Comparison of ENCODE assay signal across 1 cellular context in the genomic region with DNA sequence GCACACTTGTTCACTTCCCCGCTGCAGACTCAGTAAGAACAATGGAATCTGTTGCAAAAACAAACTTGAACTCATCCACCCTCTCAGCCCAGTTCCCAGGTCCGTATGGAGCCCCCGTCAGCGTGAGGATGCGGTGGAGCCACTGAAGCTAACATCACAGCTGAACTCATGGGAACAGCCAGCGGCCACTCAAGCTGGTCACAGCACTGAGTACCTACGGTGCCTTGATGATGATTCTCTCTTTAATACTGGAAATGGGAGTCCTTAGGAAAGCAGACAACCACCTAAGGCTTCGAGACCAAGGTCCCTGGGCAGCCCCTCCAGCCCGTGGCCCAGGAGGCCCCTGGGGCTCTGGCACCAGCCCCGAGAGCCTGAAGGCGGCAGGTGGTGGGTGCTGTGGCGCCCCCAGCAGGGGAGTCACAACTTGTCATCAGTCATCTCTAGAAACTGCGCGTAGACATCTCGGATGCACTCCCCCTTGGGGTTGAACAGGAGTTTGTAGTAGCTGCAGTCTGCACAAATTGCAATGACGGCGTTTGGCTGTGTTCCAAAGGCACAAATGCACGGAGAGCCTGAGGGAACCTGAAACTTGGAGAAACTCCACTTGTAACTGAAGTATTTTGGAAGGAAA.
TF ChIP-seq lines count a peak whose summit lies in the region.

No MANE protein-coding gene starts in this region.

TF ChIP-seq in K562, 482 proteins besides CTCF, POLR2A, EP300 and RAD21 (continued from another document and continues in another):
- TF ChIP-seq, protein P1, sequence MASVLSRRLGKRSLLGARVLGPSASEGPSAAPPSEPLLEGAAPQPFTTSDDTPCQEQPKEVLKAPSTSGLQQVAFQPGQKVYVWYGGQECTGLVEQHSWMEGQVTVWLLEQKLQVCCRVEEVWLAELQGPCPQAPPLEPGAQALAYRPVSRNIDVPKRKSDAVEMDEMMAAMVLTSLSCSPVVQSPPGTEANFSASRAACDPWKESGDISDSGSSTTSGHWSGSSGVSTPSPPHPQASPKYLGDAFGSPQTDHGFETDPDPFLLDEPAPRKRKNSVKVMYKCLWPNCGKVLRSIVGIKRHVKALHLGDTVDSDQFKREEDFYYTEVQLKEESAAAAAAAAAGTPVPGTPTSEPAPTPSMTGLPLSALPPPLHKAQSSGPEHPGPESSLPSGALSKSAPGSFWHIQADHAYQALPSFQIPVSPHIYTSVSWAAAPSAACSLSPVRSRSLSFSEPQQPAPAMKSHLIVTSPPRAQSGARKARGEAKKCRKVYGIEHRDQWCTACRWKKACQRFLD (CRISPR knock-in tag; IDR thresholded peaks at IDR 0.05), result no peak
- no peak for TF ChIP-seq ASH1L (IDR thresholded peaks at IDR 0.05; ENCODE audit: borderline replicate concordance, low read depth, partially characterized antibody)
- no peak for TF ChIP-seq NR1H2 (CRISPR knock-in tag; IDR thresholded peaks at IDR 0.05)
- TF ChIP-seq HNRNPLL (IDR thresholded peaks at IDR 0.05; ENCODE audit: low read depth, low read length, poor library complexity, severe bottlenecking), result no peak
- no peak for TF ChIP-seq GTF2E2 (tag; IDR thresholded peaks at IDR 0.05)
- TF ChIP-seq ZNF384 (IDR thresholded peaks at IDR 0.05; ENCODE audit: low read depth, low read length), result no peak
- TF ChIP-seq, protein P2, sequence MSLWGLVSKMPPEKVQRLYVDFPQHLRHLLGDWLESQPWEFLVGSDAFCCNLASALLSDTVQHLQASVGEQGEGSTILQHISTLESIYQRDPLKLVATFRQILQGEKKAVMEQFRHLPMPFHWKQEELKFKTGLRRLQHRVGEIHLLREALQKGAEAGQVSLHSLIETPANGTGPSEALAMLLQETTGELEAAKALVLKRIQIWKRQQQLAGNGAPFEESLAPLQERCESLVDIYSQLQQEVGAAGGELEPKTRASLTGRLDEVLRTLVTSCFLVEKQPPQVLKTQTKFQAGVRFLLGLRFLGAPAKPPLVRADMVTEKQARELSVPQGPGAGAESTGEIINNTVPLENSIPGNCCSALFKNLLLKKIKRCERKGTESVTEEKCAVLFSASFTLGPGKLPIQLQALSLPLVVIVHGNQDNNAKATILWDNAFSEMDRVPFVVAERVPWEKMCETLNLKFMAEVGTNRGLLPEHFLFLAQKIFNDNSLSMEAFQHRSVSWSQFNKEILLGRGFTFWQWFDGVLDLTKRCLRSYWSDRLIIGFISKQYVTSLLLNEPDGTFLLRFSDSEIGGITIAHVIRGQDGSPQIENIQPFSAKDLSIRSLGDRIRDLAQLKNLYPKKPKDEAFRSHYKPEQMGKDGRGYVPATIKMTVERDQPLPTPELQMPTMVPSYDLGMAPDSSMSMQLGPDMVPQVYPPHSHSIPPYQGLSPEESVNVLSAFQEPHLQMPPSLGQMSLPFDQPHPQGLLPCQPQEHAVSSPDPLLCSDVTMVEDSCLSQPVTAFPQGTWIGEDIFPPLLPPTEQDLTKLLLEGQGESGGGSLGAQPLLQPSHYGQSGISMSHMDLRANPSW (CRISPR knock-in tag; IDR thresholded peaks at IDR 0.05), result no peak
- TF ChIP-seq, protein P3, sequence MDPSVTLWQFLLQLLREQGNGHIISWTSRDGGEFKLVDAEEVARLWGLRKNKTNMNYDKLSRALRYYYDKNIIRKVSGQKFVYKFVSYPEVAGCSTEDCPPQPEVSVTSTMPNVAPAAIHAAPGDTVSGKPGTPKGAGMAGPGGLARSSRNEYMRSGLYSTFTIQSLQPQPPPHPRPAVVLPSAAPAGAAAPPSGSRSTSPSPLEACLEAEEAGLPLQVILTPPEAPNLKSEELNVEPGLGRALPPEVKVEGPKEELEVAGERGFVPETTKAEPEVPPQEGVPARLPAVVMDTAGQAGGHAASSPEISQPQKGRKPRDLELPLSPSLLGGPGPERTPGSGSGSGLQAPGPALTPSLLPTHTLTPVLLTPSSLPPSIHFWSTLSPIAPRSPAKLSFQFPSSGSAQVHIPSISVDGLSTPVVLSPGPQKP (CRISPR knock-in tag; IDR thresholded peaks at IDR 0.05), result no peak
- TF ChIP-seq CXXC5 (CRISPR knock-in tag; IDR thresholded peaks at IDR 0.05), result peak; percentile 68
- TF ChIP-seq, protein P4, sequence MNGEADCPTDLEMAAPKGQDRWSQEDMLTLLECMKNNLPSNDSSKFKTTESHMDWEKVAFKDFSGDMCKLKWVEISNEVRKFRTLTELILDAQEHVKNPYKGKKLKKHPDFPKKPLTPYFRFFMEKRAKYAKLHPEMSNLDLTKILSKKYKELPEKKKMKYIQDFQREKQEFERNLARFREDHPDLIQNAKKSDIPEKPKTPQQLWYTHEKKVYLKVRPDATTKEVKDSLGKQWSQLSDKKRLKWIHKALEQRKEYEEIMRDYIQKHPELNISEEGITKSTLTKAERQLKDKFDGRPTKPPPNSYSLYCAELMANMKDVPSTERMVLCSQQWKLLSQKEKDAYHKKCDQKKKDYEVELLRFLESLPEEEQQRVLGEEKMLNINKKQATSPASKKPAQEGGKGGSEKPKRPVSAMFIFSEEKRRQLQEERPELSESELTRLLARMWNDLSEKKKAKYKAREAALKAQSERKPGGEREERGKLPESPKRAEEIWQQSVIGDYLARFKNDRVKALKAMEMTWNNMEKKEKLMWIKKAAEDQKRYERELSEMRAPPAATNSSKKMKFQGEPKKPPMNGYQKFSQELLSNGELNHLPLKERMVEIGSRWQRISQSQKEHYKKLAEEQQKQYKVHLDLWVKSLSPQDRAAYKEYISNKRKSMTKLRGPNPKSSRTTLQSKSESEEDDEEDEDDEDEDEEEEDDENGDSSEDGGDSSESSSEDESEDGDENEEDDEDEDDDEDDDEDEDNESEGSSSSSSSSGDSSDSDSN (IDR thresholded peaks at IDR 0.05; ENCODE audit: borderline replicate concordance in 1 of 2, low read depth in 2 of 2, low read length in 2 of 2), result 0 out of 4 replicates have a peak, but pooled peaks of 1 of the 2 experiments have one; percentile 23
- no peak for TF ChIP-seq RUNX1 (IDR thresholded peaks at IDR 0.05; ENCODE audit: low read depth)
- no peak for TF ChIP-seq ZNF445 (CRISPR knock-in tag; IDR thresholded peaks at IDR 0.05; ENCODE audit: low read depth)
- TF ChIP-seq NELFE (IDR thresholded peaks at IDR 0.05; ENCODE audit: insufficient read depth, insufficient read length), result no peak
- TF ChIP-seq EHMT2 (IDR thresholded peaks at IDR 0.05), result peak; percentile 60; the same call in 1 of the 2 replicates
- TF ChIP-seq HCFC1 (IDR thresholded peaks at IDR 0.05; ENCODE audit: low read depth, low read length), result peak; percentile 49
- peak; percentile 46; the same call in 1 of the 2 replicates for TF ChIP-seq RBFOX2 (IDR thresholded peaks at IDR 0.05; ENCODE audit: low read depth, low read length)
- TF ChIP-seq ZNF561 (CRISPR knock-in tag; conservative IDR thresholded peaks at IDR 0.05), result no peak
- peak; percentile 72 for TF ChIP-seq SMAD4 (CRISPR knock-in tag; conservative IDR thresholded peaks at IDR 0.05)
- no peak for TF ChIP-seq CEBPB (tag; IDR thresholded peaks at IDR 0.05)
- TF ChIP-seq ZNF174 (CRISPR knock-in tag; IDR thresholded peaks at IDR 0.05), result no peak
- TF ChIP-seq NFIC (IDR thresholded peaks at IDR 0.05), result peak; percentile 97
- TF ChIP-seq GABPB2 (CRISPR knock-in tag; conservative IDR thresholded peaks at IDR 0.05), result no peak
- TF ChIP-seq, protein P5, sequence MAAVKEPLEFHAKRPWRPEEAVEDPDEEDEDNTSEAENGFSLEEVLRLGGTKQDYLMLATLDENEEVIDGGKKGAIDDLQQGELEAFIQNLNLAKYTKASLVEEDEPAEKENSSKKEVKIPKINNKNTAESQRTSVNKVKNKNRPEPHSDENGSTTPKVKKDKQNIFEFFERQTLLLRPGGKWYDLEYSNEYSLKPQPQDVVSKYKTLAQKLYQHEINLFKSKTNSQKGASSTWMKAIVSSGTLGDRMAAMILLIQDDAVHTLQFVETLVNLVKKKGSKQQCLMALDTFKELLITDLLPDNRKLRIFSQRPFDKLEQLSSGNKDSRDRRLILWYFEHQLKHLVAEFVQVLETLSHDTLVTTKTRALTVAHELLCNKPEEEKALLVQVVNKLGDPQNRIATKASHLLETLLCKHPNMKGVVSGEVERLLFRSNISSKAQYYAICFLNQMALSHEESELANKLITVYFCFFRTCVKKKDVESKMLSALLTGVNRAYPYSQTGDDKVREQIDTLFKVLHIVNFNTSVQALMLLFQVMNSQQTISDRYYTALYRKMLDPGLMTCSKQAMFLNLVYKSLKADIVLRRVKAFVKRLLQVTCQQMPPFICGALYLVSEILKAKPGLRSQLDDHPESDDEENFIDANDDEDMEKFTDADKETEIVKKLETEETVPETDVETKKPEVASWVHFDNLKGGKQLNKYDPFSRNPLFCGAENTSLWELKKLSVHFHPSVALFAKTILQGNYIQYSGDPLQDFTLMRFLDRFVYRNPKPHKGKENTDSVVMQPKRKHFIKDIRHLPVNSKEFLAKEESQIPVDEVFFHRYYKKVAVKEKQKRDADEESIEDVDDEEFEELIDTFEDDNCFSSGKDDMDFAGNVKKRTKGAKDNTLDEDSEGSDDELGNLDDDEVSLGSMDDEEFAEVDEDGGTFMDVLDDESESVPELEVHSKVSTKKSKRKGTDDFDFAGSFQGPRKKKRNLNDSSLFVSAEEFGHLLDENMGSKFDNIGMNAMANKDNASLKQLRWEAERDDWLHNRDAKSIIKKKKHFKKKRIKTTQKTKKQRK (IDR thresholded peaks at IDR 0.05; ENCODE audit: borderline replicate concordance, low read depth, low read length), result no peak
- TF ChIP-seq TCF7 (IDR thresholded peaks at IDR 0.05; ENCODE audit: borderline replicate concordance), result no peak
- no peak for TF ChIP-seq ZNF695 (CRISPR knock-in tag; IDR thresholded peaks at IDR 0.05)
- no peak for TF ChIP-seq PHTF2 (CRISPR knock-in tag; IDR thresholded peaks at IDR 0.05)
- TF ChIP-seq ZNF282 (CRISPR knock-in tag; IDR thresholded peaks at IDR 0.05), result no peak
- TF ChIP-seq, protein P6, sequence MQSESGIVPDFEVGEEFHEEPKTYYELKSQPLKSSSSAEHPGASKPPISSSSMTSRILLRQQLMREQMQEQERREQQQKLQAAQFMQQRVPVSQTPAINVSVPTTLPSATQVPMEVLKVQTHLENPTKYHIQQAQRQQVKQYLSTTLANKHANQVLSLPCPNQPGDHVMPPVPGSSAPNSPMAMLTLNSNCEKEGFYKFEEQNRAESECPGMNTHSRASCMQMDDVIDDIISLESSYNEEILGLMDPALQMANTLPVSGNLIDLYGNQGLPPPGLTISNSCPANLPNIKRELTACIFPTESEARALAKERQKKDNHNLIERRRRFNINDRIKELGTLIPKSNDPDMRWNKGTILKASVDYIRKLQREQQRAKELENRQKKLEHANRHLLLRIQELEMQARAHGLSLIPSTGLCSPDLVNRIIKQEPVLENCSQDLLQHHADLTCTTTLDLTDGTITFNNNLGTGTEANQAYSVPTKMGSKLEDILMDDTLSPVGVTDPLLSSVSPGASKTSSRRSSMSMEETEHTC (IDR thresholded peaks at IDR 0.05), result no peak
- no peak for TF ChIP-seq LCOR (CRISPR knock-in tag; IDR thresholded peaks at IDR 0.05)
- peak; percentile 38 for TF ChIP-seq ZFX (CRISPR knock-in tag; IDR thresholded peaks at IDR 0.05)
- TF ChIP-seq SRSF1 (IDR thresholded peaks at IDR 0.05; ENCODE audit: low read depth, low read length), result no peak
- TF ChIP-seq, protein P7, sequence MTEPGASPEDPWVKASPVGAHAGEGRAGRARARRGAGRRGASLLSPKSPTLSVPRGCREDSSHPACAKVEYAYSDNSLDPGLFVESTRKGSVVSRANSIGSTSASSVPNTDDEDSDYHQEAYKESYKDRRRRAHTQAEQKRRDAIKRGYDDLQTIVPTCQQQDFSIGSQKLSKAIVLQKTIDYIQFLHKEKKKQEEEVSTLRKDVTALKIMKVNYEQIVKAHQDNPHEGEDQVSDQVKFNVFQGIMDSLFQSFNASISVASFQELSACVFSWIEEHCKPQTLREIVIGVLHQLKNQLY (CRISPR knock-in tag; conservative IDR thresholded peaks at IDR 0.05), result no peak
- TF ChIP-seq NFE2L1 (tag; IDR thresholded peaks at IDR 0.05; ENCODE audit: borderline replicate concordance, low read depth), result no peak
- TF ChIP-seq ATF1 (CRISPR knock-in tag; IDR thresholded peaks at IDR 0.05), result peak; percentile 46; the same call in 1 of the 2 replicates
- peak; percentile 80 for TF ChIP-seq ATF1 (tag; IDR thresholded peaks at IDR 0.05)
- TF ChIP-seq NBN (IDR thresholded peaks at IDR 0.05; ENCODE audit: low read depth), result peak; percentile 77; the same call in 1 of the 2 replicates
- TF ChIP-seq ETV5 (CRISPR knock-in tag; IDR thresholded peaks at IDR 0.05; ENCODE audit: low read depth), result no peak
- TF ChIP-seq, protein P8, sequence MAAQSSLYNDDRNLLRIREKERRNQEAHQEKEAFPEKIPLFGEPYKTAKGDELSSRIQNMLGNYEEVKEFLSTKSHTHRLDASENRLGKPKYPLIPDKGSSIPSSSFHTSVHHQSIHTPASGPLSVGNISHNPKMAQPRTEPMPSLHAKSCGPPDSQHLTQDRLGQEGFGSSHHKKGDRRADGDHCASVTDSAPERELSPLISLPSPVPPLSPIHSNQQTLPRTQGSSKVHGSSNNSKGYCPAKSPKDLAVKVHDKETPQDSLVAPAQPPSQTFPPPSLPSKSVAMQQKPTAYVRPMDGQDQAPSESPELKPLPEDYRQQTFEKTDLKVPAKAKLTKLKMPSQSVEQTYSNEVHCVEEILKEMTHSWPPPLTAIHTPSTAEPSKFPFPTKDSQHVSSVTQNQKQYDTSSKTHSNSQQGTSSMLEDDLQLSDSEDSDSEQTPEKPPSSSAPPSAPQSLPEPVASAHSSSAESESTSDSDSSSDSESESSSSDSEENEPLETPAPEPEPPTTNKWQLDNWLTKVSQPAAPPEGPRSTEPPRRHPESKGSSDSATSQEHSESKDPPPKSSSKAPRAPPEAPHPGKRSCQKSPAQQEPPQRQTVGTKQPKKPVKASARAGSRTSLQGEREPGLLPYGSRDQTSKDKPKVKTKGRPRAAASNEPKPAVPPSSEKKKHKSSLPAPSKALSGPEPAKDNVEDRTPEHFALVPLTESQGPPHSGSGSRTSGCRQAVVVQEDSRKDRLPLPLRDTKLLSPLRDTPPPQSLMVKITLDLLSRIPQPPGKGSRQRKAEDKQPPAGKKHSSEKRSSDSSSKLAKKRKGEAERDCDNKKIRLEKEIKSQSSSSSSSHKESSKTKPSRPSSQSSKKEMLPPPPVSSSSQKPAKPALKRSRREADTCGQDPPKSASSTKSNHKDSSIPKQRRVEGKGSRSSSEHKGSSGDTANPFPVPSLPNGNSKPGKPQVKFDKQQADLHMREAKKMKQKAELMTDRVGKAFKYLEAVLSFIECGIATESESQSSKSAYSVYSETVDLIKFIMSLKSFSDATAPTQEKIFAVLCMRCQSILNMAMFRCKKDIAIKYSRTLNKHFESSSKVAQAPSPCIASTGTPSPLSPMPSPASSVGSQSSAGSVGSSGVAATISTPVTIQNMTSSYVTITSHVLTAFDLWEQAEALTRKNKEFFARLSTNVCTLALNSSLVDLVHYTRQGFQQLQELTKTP (IDR thresholded peaks at IDR 0.05; ENCODE audit: low read depth in 1 of 2, partially characterized antibody in 2 of 2), result no peak
- no peak for TF ChIP-seq NFXL1 (CRISPR knock-in tag; IDR thresholded peaks at IDR 0.05)
- no peak for TF ChIP-seq ZNF830 (CRISPR knock-in tag; IDR thresholded peaks at IDR 0.05)
- TF ChIP-seq RBM34 (IDR thresholded peaks at IDR 0.05; ENCODE audit: borderline replicate concordance, insufficient read depth, low read length), result no peak
- TF ChIP-seq CBX3 (IDR thresholded peaks at IDR 0.05; ENCODE audit: borderline replicate concordance in 1 of 2, low read length in 2 of 2), result peak in 1 of 2 experiments; percentile 59; a peak in 1 of 3 replicates
- TF ChIP-seq, protein P9, sequence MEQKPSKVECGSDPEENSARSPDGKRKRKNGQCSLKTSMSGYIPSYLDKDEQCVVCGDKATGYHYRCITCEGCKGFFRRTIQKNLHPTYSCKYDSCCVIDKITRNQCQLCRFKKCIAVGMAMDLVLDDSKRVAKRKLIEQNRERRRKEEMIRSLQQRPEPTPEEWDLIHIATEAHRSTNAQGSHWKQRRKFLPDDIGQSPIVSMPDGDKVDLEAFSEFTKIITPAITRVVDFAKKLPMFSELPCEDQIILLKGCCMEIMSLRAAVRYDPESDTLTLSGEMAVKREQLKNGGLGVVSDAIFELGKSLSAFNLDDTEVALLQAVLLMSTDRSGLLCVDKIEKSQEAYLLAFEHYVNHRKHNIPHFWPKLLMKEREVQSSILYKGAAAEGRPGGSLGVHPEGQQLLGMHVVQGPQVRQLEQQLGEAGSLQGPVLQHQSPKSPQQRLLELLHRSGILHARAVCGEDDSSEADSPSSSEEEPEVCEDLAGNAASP (IDR thresholded peaks at IDR 0.05), result no peak
